1 cellular context compared by ENCODE assay signal in the genomic region with DNA sequence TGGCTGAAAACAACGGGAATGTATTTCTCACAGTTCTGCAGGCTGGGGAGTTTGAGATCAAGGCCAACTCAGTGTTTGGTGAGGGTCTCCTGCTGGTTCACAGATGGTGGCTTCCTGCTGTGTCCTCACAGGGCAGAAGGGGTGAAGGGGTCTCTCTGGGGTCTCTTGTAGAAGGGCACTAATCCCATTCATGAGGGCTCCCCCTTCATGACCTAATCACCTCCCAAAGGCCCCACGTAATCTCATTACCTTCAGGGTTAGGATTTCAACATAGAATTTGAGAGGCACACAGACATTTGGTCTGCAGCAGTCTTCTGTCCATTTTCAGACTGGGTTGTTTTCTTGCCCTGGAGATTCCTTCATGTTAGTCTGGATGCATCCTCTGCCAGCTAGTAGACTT.
TF ChIP-seq lines count a peak whose summit lies in the region.

No MANE protein-coding gene starts in this region.

TF ChIP-seq in GM23338, 12 proteins besides CTCF, POLR2A, EP300 and RAD21:
- TF ChIP-seq NANOG (IDR thresholded peaks at IDR 0.05; ENCODE audit: borderline replicate concordance), result no peak
TF ChIP-seq in GM23338: peak in this region for 0.
